ENCODE assay signal across 3 cellular contexts in genomic region chr20:33537608-33538007, GRCh38.
TF ChIP-seq lines count a peak whose summit lies in the region.

No MANE protein-coding gene starts in this region.

TF ChIP-seq in IMR-90, 13 proteins besides CTCF, POLR2A, EP300 and RAD21:
- no peak for TF ChIP-seq SMC3 (IDR thresholded peaks at IDR 0.05; ENCODE audit: low read depth, low read length)
- no peak for TF ChIP-seq RCOR1 (IDR thresholded peaks at IDR 0.05; ENCODE audit: insufficient replicate concordance, low read length)
- no peak for TF ChIP-seq CHD1 (IDR thresholded peaks at IDR 0.05; ENCODE audit: low read depth, low read length)
- no peak for TF ChIP-seq MAZ (IDR thresholded peaks at IDR 0.05; ENCODE audit: borderline replicate concordance, low read depth, low read length)
- no peak for TF ChIP-seq RFX5 (IDR thresholded peaks at IDR 0.05; ENCODE audit: low read depth, low read length)
- TF ChIP-seq, protein P1, sequence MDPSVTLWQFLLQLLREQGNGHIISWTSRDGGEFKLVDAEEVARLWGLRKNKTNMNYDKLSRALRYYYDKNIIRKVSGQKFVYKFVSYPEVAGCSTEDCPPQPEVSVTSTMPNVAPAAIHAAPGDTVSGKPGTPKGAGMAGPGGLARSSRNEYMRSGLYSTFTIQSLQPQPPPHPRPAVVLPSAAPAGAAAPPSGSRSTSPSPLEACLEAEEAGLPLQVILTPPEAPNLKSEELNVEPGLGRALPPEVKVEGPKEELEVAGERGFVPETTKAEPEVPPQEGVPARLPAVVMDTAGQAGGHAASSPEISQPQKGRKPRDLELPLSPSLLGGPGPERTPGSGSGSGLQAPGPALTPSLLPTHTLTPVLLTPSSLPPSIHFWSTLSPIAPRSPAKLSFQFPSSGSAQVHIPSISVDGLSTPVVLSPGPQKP (IDR thresholded peaks at IDR 0.05; ENCODE audit: borderline replicate concordance, low read depth, low read length) = no peak
- TF ChIP-seq BHLHE40 (IDR thresholded peaks at IDR 0.05; ENCODE audit: low read depth, low read length) = no peak
- TF ChIP-seq CEBPB (IDR thresholded peaks at IDR 0.05; ENCODE audit: low read depth, low read length) = no peak
- TF ChIP-seq, protein P2, sequence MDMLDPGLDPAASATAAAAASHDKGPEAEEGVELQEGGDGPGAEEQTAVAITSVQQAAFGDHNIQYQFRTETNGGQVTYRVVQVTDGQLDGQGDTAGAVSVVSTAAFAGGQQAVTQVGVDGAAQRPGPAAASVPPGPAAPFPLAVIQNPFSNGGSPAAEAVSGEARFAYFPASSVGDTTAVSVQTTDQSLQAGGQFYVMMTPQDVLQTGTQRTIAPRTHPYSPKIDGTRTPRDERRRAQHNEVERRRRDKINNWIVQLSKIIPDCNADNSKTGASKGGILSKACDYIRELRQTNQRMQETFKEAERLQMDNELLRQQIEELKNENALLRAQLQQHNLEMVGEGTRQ (IDR thresholded peaks at IDR 0.05; ENCODE audit: low read depth, low read length) = no peak
- TF ChIP-seq MXI1 (IDR thresholded peaks at IDR 0.05; ENCODE audit: borderline replicate concordance, low read depth, low read length) = no peak
- TF ChIP-seq FOS (IDR thresholded peaks at IDR 0.05; ENCODE audit: low read depth, low read length) = no peak
- TF ChIP-seq NFE2L2 (IDR thresholded peaks at IDR 0.05; ENCODE audit: low read depth, low read length) = no peak
- TF ChIP-seq MAFK (IDR thresholded peaks at IDR 0.05; ENCODE audit: low read depth, low read length) = no peak

TF ChIP-seq in K562, 482 proteins besides CTCF, POLR2A, EP300 and RAD21:
- no peak for TF ChIP-seq HIVEP1 (CRISPR knock-in tag; IDR thresholded peaks at IDR 0.05)
- no peak for TF ChIP-seq ZNF133 (CRISPR knock-in tag; IDR thresholded peaks at IDR 0.05)
- TF ChIP-seq ZFP36 (IDR thresholded peaks at IDR 0.05; ENCODE audit: low read depth, low read length, partially characterized antibody) = no peak
- no peak for TF ChIP-seq MCM7 (IDR thresholded peaks at IDR 0.05)
- TF ChIP-seq SMARCB1 (IDR thresholded peaks at IDR 0.05; ENCODE audit: insufficient read length, low read depth) = no peak
- no peak for TF ChIP-seq ZNF740 (CRISPR knock-in tag; IDR thresholded peaks at IDR 0.05)
- TF ChIP-seq ZNF740 (tag; IDR thresholded peaks at IDR 0.05) = no peak
- no peak for TF ChIP-seq TEAD1 (CRISPR knock-in tag; IDR thresholded peaks at IDR 0.05)
- no peak for TF ChIP-seq ZNF23 (CRISPR knock-in tag; IDR thresholded peaks at IDR 0.05)
- TF ChIP-seq MTA2 (IDR thresholded peaks at IDR 0.05; ENCODE audit: low read depth) = no peak
- TF ChIP-seq ELF2 (CRISPR knock-in tag; IDR thresholded peaks at IDR 0.05) = no peak

TF ChIP-seq in liver, 16 proteins besides CTCF, POLR2A, EP300 and RAD21:
- no peak for TF ChIP-seq HNF4G (IDR thresholded peaks at IDR 0.05)
- peak; percentile 43 to 45 for TF ChIP-seq HNF4A (conservative IDR thresholded peaks at IDR 0.05)
- no peak for TF ChIP-seq FOXA1 (IDR thresholded peaks at IDR 0.05)
